In the genomic region with DNA sequence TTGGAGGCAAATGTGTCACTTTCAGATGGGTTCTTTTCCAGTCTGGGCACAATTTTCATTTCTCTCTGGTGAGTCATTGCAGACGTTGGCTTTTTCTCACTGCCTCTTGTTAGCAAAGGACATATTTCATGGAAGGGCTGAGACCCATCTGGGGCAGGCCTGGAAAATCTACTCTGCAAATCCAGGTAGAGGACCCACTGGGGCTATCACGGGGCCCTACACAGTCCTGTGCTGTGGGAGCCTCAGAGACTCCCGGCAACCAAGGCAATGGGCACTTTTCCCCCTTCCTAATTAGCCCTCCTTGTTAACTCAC, we compare ENCODE assay signal across 16 cellular contexts. TPM values are rescaled to one million over a fixed set of nuclear protein-coding genes. Genes with fewer than 3 reads are reported as not detected.
DNase-seq lines count a peak whose midpoint lies in the region; ATAC-seq, FAIRE-seq and TF ChIP-seq lines count a peak whose summit lies in the region.
"Had no signal": no experiment of that assay in that cellular context is flagged by ENCODE, and none has a peak within 500 bp of the region (broad histone marks: within the 10 kb centered on the region; RNA-seq: fewer than 3 reads in every experiment).

No MANE protein-coding gene starts in this region.

- H3K9me1 ChIP-seq in IMR-90 (ENCODE audit: insufficient read depth, low read length), result peaks cover 23% of the 10 kb centered on the region

- H3K4me1 ChIP-seq in A549, result peaks cover 39% of the 10 kb centered on the region
- peaks cover 19% of the 10 kb centered on the region for H3K4me1 ChIP-seq in IMR-90 (ENCODE audit: control insufficient read depth, insufficient read depth, low read length)
- H3K4me1 ChIP-seq in mesenchymal stem cell (ENCODE audit: control insufficient read depth, insufficient read depth, low read depth, low read length), result peaks cover 9% of the 10 kb centered on the region

- no peak for DNase-seq in A549 (ENCODE audit: low read depth in 1 of 2, low spot score in 1 of 2)
- DNase-seq in IMR-90, result peak; percentile 76
- no peak for DNase-seq in chondrocyte (ENCODE audit: low spot score)
- peak; percentile 68 for DNase-seq in mesenchymal stem cell
- no peak for DNase-seq in iPS-NIHi11 (ENCODE audit: low spot score)
- DNase-seq in activated CD4-positive, alpha-beta T cell treated with anti-CD3 and anti-CD28 coated beads for 4 hours, result no peak
- DNase-seq: activated B cell treated with CpG ODN at 0.5 μM for 24 hours; activated naive CD8-positive, alpha-beta T cell treated with anti-CD3 and anti-CD28 coated beads for 36 hours; left ventricle myocardium superior; NCI-H187 had no signal

- FAIRE-seq in A549 (lab: Jason Lieb, UNC), result no peak
- FAIRE-seq: A204.1, D721Med had no signal

- intact Hi-C loops in IMR-90 (cut with micrococcal nuclease), result loop anchor here (5.0 kb wide), 1 partner anchor 150 kb away; no protein-coding TSS in a partner anchor

- H3K9ac ChIP-seq in IMR-90 (ENCODE audit: low read depth, low read length), result 0 out of 2 replicates have a peak overlapping the region, but pooled peaks have one; percentile 42
- H3K9ac ChIP-seq in mesenchymal stem cell (ENCODE audit: low read length), result no peak overlapping the region

- H3K9me3 ChIP-seq in A549, result no peaks in the 10 kb centered on the region
- no peaks in the 10 kb centered on the region for H3K9me3 ChIP-seq in IMR-90 (ENCODE audit: control insufficient read depth, insufficient read depth, low read length)
- no peaks in the 10 kb centered on the region for H3K9me3 ChIP-seq in mesenchymal stem cell (ENCODE audit: control insufficient read depth, low read length)

- H2BK15ac ChIP-seq in IMR-90 (ENCODE audit: low read depth, low read length), result peak overlapping the region; percentile 46; the same call in 1 of the 3 replicates
- H2BK15ac ChIP-seq in mesenchymal stem cell (ENCODE audit: low read depth, poor library complexity, severe bottlenecking), result no peak overlapping the region

- peak overlapping the region; percentile 18; the same call in 1 of the 2 replicates for H4K5ac ChIP-seq in IMR-90 (ENCODE audit: low read depth, low read length)

- CTCF ChIA-PET in A549 (lab: Yijun Ruan, JAX) (interaction anchor here (0.6 to 3.0 kb wide), 8 partner anchors 10 to 191 kb away, joined by 3 to 22 read pairs (median 5); a partner anchor contains a TSS), IMR-90 (lab: Yijun Ruan, JAX) (interaction anchor here (2.0 kb wide), 1 partner anchor 56 kb away, joined by 8 read pairs; no protein-coding TSS in a partner anchor)

- peak overlapping the region; percentile 75 for H2BK20ac ChIP-seq in IMR-90 (ENCODE audit: low read depth, low read length)

- peak overlapping the region; percentile 81 for H2BK120ac ChIP-seq in IMR-90 (ENCODE audit: low read depth, low read length)
- no peak overlapping the region for H2BK120ac ChIP-seq in mesenchymal stem cell (ENCODE audit: low read depth, low read length)

- in situ Hi-C loops in IMR-90 (cut with MboI; ENCODE audit: low sequenced_read_pairs), result no loop called here

- WGBS in A549 (ENCODE audit: missing lambda C conversion rate), result 58% methylated on average over 3 of the region's 3 CpGs
- WGBS in IMR-90 (ENCODE audit: extremely low coverage in 2 of 2, insufficient read length in 1 of 2), 2 experiments, result 50% methylated on average over 2 of the region's 3 CpGs; no CpG with 5 or more reads in 1 of the 2 experiments
- WGBS in mesenchymal stem cell, result 57% methylated on average over 3 of the region's 3 CpGs

- H2AFZ ChIP-seq in IMR-90 (replicated peaks; ENCODE audit: low read length, poor library complexity) (peak overlapping the region; percentile 61), mesenchymal stem cell (ENCODE audit: low read depth, low read length) (no peak overlapping the region)

- H3K18ac ChIP-seq in IMR-90 (ENCODE audit: low read depth, low read length), result peak overlapping the region; percentile 24; the same call in 1 of the 2 replicates
- H3K18ac ChIP-seq in mesenchymal stem cell (ENCODE audit: low read depth in 1 of 2, low read length in 2 of 2), result no peak overlapping the region

- peak overlapping the region; percentile 72 for H3K4ac ChIP-seq in IMR-90 (ENCODE audit: low read depth, low read length)
- no peak overlapping the region for H3K4ac ChIP-seq in mesenchymal stem cell (ENCODE audit: low read depth in 1 of 2, low read length in 2 of 2)

- peaks cover 11% of the 10 kb centered on the region; the same call in 1 of the 2 replicates for H4K20me1 ChIP-seq in IMR-90 (ENCODE audit: insufficient read depth, low read length)

- no peak overlapping the region for H2BK12ac ChIP-seq in mesenchymal stem cell (ENCODE audit: low read length in 2 of 2)

- H3K4me3 Mint-ChIP-seq in chondrocyte (ENCODE audit: unreplicated experiment), result no peak overlapping the region
- H3K4me3 Mint-ChIP-seq: activated B cell treated with CpG ODN at 0.5 μM for 24 hours; activated naive CD8-positive, alpha-beta T cell treated with anti-CD3 and anti-CD28 coated beads for 36 hours; type B pancreatic cell had no signal

- H3K9me3 Mint-ChIP-seq in chondrocyte (ENCODE audit: low read depth), result no peaks in the 10 kb centered on the region
- H3K9me3 Mint-ChIP-seq: activated B cell treated with CpG ODN at 0.5 μM for 24 hours; activated naive CD8-positive, alpha-beta T cell treated with anti-CD3 and anti-CD28 coated beads for 36 hours; type B pancreatic cell had no signal

- peak overlapping the region; percentile 78 for H3K27ac Mint-ChIP-seq in chondrocyte (ENCODE audit: unreplicated experiment)
- H3K27ac Mint-ChIP-seq: activated B cell treated with CpG ODN at 0.5 μM for 24 hours; activated naive CD8-positive, alpha-beta T cell treated with anti-CD3 and anti-CD28 coated beads for 36 hours; type B pancreatic cell had no signal

- H3K4me3 ChIP-seq in A549 (no peak overlapping the region), IMR-90 (ENCODE audit: insufficient read depth, low read depth, low read length) (no peak overlapping the region), mesenchymal stem cell (ENCODE audit: insufficient read depth in 1 of 2, low read depth in 1 of 2, low read length in 2 of 2) (no peak overlapping the region)
- H3K4me3 ChIP-seq: skin epidermis had no signal

- H3K27ac ChIP-seq in A549, result peak overlapping the region; percentile 55 to 69
- H3K27ac ChIP-seq in IMR-90 (ENCODE audit: insufficient read depth, low read length), result peak overlapping the region; percentile 57; the same call in 1 of the 2 replicates
- H3K27ac ChIP-seq in mesenchymal stem cell (ENCODE audit: low read length, poor library complexity, severe bottlenecking), result no peak overlapping the region

- TF ChIP-seq EP300 in A549 (IDR thresholded peaks at IDR 0.05), result no peak

- dilution Hi-C loops in IMR-90 (cut with HindIII; ENCODE audit: low sequenced_read_pairs, unreplicated experiment), result no loop called here

- TF ChIP-seq RAD21 in A549 (conservative IDR thresholded peaks at IDR 0.05 in 1 of 2, IDR thresholded peaks at IDR 0.05 in 1 of 2) (no peak), IMR-90 (IDR thresholded peaks at IDR 0.05; ENCODE audit: low read length) (no peak)

- no peak for TF ChIP-seq POLR2A in A549 (IDR thresholded peaks at IDR 0.05; ENCODE audit: low read length)
- no peak for TF ChIP-seq POLR2A in IMR-90 (IDR thresholded peaks at IDR 0.05; ENCODE audit: low read depth, low read length)

- H3K36me3 ChIP-seq in IMR-90 (ENCODE audit: control insufficient read depth, insufficient read depth, low read length), result no peaks in the 10 kb centered on the region
- H3K36me3 ChIP-seq in mesenchymal stem cell (ENCODE audit: control insufficient read depth in 1 of 2, insufficient read depth in 2 of 2, low read depth in 1 of 2, low read length in 2 of 2), result peaks cover 0 to 4% of the 10 kb centered on the region in 2 experiments

- no peaks in the 10 kb centered on the region for H3K36me3 Mint-ChIP-seq in chondrocyte (ENCODE audit: low read depth)
- H3K36me3 Mint-ChIP-seq: activated naive CD8-positive, alpha-beta T cell treated with anti-CD3 and anti-CD28 coated beads for 36 hours; type B pancreatic cell had no signal

- POLR2A ChIA-PET in A549 (lab: Yijun Ruan, JAX) (interaction anchor here (0.8 kb wide), 1 partner anchor 60 kb away, joined by 3 read pairs; a partner anchor contains a TSS), IMR-90 (lab: Charles Lee; ENCODE audit: unreplicated experiment) (interaction anchor here (1.3 kb wide), 1 partner anchor 66 kb away, joined by 3 read pairs; no protein-coding TSS in a partner anchor)

- no peaks in the 10 kb centered on the region for H3K27me3 Mint-ChIP-seq in chondrocyte (ENCODE audit: low read depth)

- ATAC-seq in A549 (peak; percentile 49 to 50; a peak in 4 of 6 replicates), IMR-90 (ENCODE audit: low read depth) (peak; percentile 57), HG02642 (IDR thresholded peaks at IDR 0.05; ENCODE audit: poor library complexity, unreplicated experiment) (no peak), GM18511 (IDR thresholded peaks at IDR 0.05; ENCODE audit: unreplicated experiment) (no peak)

- H3K79me1 ChIP-seq in IMR-90 (ENCODE audit: low read depth in 1 of 2, low read length in 2 of 2) (peaks cover 48 to 81% of the 10 kb centered on the region in 2 experiments), mesenchymal stem cell (replicated peaks; ENCODE audit: low read length, poor library complexity, severe bottlenecking) (peaks cover 13% of the 10 kb centered on the region)

- BruUV-seq in IMR-90 (replicated peaks; lab: Mats Ljungman, UMichigan), result no TSS peak

- H4K8ac ChIP-seq in IMR-90 (ENCODE audit: low read depth in 2 of 2, low read length in 2 of 2), result peak overlapping the region in 1 of 2 experiments; percentile 27; a peak in 1 of 4 replicates
- H4K8ac ChIP-seq in mesenchymal stem cell (ENCODE audit: low read length), result no peak overlapping the region

- peak overlapping the region; percentile 52 for H2BK5ac ChIP-seq in IMR-90 (ENCODE audit: low read depth, low read length, poor library complexity, severe bottlenecking)
- no peak overlapping the region for H2BK5ac ChIP-seq in mesenchymal stem cell (ENCODE audit: low read depth, low read length, poor library complexity, severe bottlenecking)

- peak overlapping the region; percentile 61; the same call in 1 of the 2 replicates for H2AK5ac ChIP-seq in IMR-90 (ENCODE audit: low read depth, low read length)
- no peak overlapping the region for H2AK5ac ChIP-seq in mesenchymal stem cell (ENCODE audit: low read length, severe bottlenecking)

- peak overlapping the region; percentile 65; the same call in 1 of the 2 replicates for H4K91ac ChIP-seq in IMR-90 (ENCODE audit: insufficient read depth, low read depth, low read length)
- no peak overlapping the region for H4K91ac ChIP-seq in mesenchymal stem cell (ENCODE audit: low read length)

- H3K23ac ChIP-seq in IMR-90 (ENCODE audit: low read depth, low read length), result peak overlapping the region; percentile 60; the same call in 1 of the 2 replicates
- no peak overlapping the region for H3K23ac ChIP-seq in mesenchymal stem cell (ENCODE audit: low read length in 2 of 2)

- H3K4me2 ChIP-seq in A549, result peak overlapping the region; percentile 66
- peak overlapping the region; percentile 17; the same call in 1 of the 2 replicates for H3K4me2 ChIP-seq in IMR-90 (ENCODE audit: low read depth, low read length)
- H3K4me2 ChIP-seq in mesenchymal stem cell (ENCODE audit: low read length, poor library complexity, severe bottlenecking), result no peak overlapping the region

- H3K56ac ChIP-seq in IMR-90 (ENCODE audit: extremely low read depth, insufficient read depth, low read length), result no peak overlapping the region

- peak overlapping the region; percentile 83 for H2AK9ac ChIP-seq in IMR-90 (replicated peaks; ENCODE audit: low read depth, low read length, poor library complexity)

- H3K27me3 ChIP-seq in IMR-90 (ENCODE audit: control insufficient read depth, insufficient read depth, low read length) (no peaks in the 10 kb centered on the region), mesenchymal stem cell (ENCODE audit: control insufficient read depth in 1 of 2, insufficient read depth in 1 of 2, low read length in 2 of 2) (no peaks in the 10 kb centered on the region)

- peaks cover 80% of the 10 kb centered on the region for H3K4me1 Mint-ChIP-seq in chondrocyte (ENCODE audit: low read depth)
- H3K4me1 Mint-ChIP-seq: activated naive CD8-positive, alpha-beta T cell treated with anti-CD3 and anti-CD28 coated beads for 36 hours had no signal

- TF ChIP-seq CTCF in A549 (IDR thresholded peaks at IDR 0.05), result no peak
- no peak for TF ChIP-seq CTCF in IMR-90 (conservative IDR thresholded peaks at IDR 0.05; ENCODE audit: low read depth, low read length)
- TF ChIP-seq CTCF in chondrocyte (IDR thresholded peaks at IDR 0.05), result no peak

- H3K14ac ChIP-seq in IMR-90 (replicated peaks; ENCODE audit: low read depth, low read length), result peak overlapping the region; percentile 54; the same call in 1 of the 2 replicates
- no peak overlapping the region for H3K14ac ChIP-seq in mesenchymal stem cell (ENCODE audit: low read length in 2 of 2)

RNA-seq across cellular contexts. Expression of a gene that starts 58.0 kb away (rescaled TPM):
- 4.2 and 4.7 TPM in 2 replicates for polyA plus RNA-seq in A549 (2011; rRNA removed)
- polyA plus RNA-seq in A549 (2012; cell fraction: cytosol; rRNA removed), result 1.2 and 1.6 TPM in 2 replicates
- polyA plus RNA-seq in A549 (2012; cell fraction: nucleus; rRNA removed), result 1.7 and 2.1 TPM in 2 replicates
- polyA plus RNA-seq in A549 (2017; fragmentation: RNase III; extraction: RNeasy Plus Mini Kit Qiagen cat#74134 plus additional on column Dnase treatment), result 3.7 to 4.2 TPM (median 3.7 TPM) in 3 replicates
- polyA minus RNA-seq in A549 (2011; rRNA and poly(A)+ RNA removed), result 8.4 and 9.8 TPM in 2 replicates
- 13.1 and 16.1 TPM in 2 replicates for total RNA-seq in IMR-90 (2012; rRNA removed)
- polyA plus RNA-seq in IMR-90 (2012; rRNA removed), result 7.6 and 8.1 TPM in 2 replicates
- 3.3 and 4.8 TPM in 2 replicates for polyA plus RNA-seq in IMR-90 (2012; cell fraction: cytosol; rRNA removed)
- polyA plus RNA-seq in IMR-90 (2012; cell fraction: nucleus; rRNA removed; ENCODE audit: low replicate concordance), result 4.1 and 7.2 TPM in 2 replicates
- 30.1 to 32.0 TPM (median 30.8 TPM) in 3 replicates for total RNA-seq in chondrocyte
- 2.7 TPM for polyA plus RNA-seq in mesenchymal stem cell (2013, experiment 1 of 2)
- polyA plus RNA-seq in mesenchymal stem cell (2013, experiment 2 of 2), result 2.5 TPM
- total RNA-seq: activated B cell treated with CpG ODN at 0.5 μM for 24 hours had no signal

RNA-seq across cellular contexts. Expression of a gene that starts 59.9 kb away (rescaled TPM):
- polyA plus RNA-seq in A549 (2011; rRNA removed), result 30.2 and 41.2 TPM in 2 replicates
- polyA plus RNA-seq in A549 (2012; cell fraction: cytosol; rRNA removed), result 16.3 and 18.7 TPM in 2 replicates
- 28.9 and 47.1 TPM in 2 replicates for polyA plus RNA-seq in A549 (2012; cell fraction: nucleus; rRNA removed)
- polyA plus RNA-seq in A549 (2017; fragmentation: RNase III; extraction: RNeasy Plus Mini Kit Qiagen cat#74134 plus additional on column Dnase treatment), result 27.2 to 29.9 TPM (median 27.7 TPM) in 3 replicates
- polyA minus RNA-seq in A549 (2011; rRNA and poly(A)+ RNA removed), result 57.1 and 62.5 TPM in 2 replicates
- 51.4 and 65.3 TPM in 2 replicates for total RNA-seq in IMR-90 (2012; rRNA removed)
- 15.6 and 17.0 TPM in 2 replicates for polyA plus RNA-seq in IMR-90 (2012; rRNA removed)
- 9.5 and 17.9 TPM in 2 replicates for polyA plus RNA-seq in IMR-90 (2012; cell fraction: cytosol; rRNA removed)
- 21.1 and 54.1 TPM in 2 replicates for polyA plus RNA-seq in IMR-90 (2012; cell fraction: nucleus; rRNA removed; ENCODE audit: low replicate concordance)
- total RNA-seq in chondrocyte, result 27.4 to 34.3 TPM (median 29.0 TPM) in 3 replicates
- polyA plus RNA-seq in mesenchymal stem cell (2013, experiment 1 of 2), result 18.7 TPM
- 18.7 TPM for polyA plus RNA-seq in mesenchymal stem cell (2013, experiment 2 of 2)

Comparison
In these comparisons a context has a peak if more than half of its experiments do, and no peak if none do; other contexts are left out.
1. ATAC-seq: peak in A549 (2 of 2) and IMR-90 (single experiment); none in HG02642 (single experiment) and GM18511 (single experiment).
2. DNase-seq: peak in IMR-90 (single experiment) and mesenchymal stem cell (single experiment); none in A549 (0 of 2), chondrocyte (single experiment), iPS-NIHi11 (single experiment) and activated CD4-positive, alpha-beta T cell treated with anti-CD3 and anti-CD28 coated beads for 4 hours (0 of 2).